Comparison of ENCODE assay signal across 11 cellular contexts in the genomic region with DNA sequence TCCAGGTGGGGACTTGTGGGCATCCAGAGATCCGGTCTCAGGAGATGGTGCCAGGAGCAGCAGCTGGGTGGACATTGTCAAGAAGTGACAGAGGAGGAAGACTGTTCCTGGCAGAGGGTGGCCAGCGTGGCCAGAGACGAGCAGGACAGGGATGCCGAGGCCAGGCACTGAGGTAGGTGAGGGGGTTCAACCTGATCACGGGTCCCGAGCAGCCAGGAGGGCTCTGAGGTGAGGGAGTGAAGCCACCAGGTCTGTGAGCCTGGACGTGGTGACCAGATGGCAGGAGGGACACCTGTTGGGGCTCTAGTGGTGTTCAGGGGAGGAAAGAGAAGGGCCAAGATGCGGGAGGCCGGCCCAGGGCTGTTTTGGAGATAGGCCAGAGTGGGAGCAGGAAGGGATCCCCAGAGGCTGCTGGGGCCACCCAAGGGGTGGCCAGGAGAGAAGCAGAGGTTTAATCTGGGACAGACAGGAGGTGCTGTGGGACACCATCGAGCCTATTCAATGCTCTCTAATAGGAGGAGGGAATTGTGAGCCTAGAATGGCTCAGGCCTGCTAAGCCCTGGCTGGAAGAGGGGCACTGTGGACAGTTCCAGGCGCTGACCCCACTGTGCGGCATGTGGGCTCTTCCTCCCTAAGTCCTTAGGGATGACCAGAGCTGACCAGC. TPM values are rescaled to one million over a fixed set of nuclear protein-coding genes. Genes with fewer than 3 reads are reported as not detected.
DNase-seq lines count a peak whose midpoint lies in the region; ATAC-seq, FAIRE-seq and TF ChIP-seq lines count a peak whose summit lies in the region.
"Had no signal": no experiment of that assay in that cellular context is flagged by ENCODE, and none has a peak within 500 bp of the region (broad histone marks: within the 10 kb centered on the region; RNA-seq: fewer than 3 reads in every experiment).

No MANE protein-coding gene starts in this region.

- ATAC-seq in heart right ventricle, result no peak
- no peak for ATAC-seq in left ventricle myocardium superior
- no peak for ATAC-seq in GM18858 (IDR thresholded peaks at IDR 0.05; ENCODE audit: unreplicated experiment)
- ATAC-seq: activated T-cell treated with anti-CD3 and anti-CD28 coated beads, Interleukin-2, amount 50 U/mL, for 4 hours had no signal

- no peak for DNase-seq in heart right ventricle
- no peak for DNase-seq in left ventricle myocardium superior
- no peak for DNase-seq in epithelial cell of prostate (ENCODE audit: low read depth, low spot score)
- no peak for DNase-seq in HTR-8/SVneo (ENCODE audit: insufficient read length, low spot score)
- DNase-seq in H54 (ENCODE audit: insufficient read length, low spot score), result no peak
- DNase-seq: activated T-cell treated with anti-CD3 and anti-CD28 coated beads, Interleukin-2, amount 50 U/mL, for 4 hours; NCI-H2171; SW 1271 had no signal

- FAIRE-seq in HTR-8/SVneo (lab: Jason Lieb, UNC), result no peak
- FAIRE-seq in H54 (lab: Jason Lieb, UNC), result no peak

- H3K27ac ChIP-seq in heart right ventricle, result peak overlapping the region in 9 of 10 donors; percentile 82 to 96 (median 93)
- H3K27ac ChIP-seq in epithelial cell of prostate, result peak overlapping the region; percentile 65
- H3K27ac ChIP-seq in neutrophil, result peak overlapping the region; percentile 94
- H3K27ac ChIP-seq in urinary bladder (ENCODE audit: low read depth), result peak overlapping the region; percentile 64

- TF ChIP-seq CTCF in heart right ventricle (IDR thresholded peaks at IDR 0.05) (no peak), neutrophil (IDR thresholded peaks at IDR 0.05) (no peak)

- H3K4me1 ChIP-seq in heart right ventricle (peaks cover 29 to 100% (median 83%) of the 10 kb centered on the region in 9 donors), neutrophil (ENCODE audit: control insufficient read depth in 1 of 2, insufficient read depth in 1 of 2, low read depth in 1 of 2, low read length in 1 of 2) (peaks cover 62 to 78% of the 10 kb centered on the region in 2 experiments), urinary bladder (ENCODE audit: insufficient read depth) (no peaks in the 10 kb centered on the region)

- no peaks in the 10 kb centered on the region for H3K9me3 ChIP-seq in heart right ventricle
- H3K9me3 ChIP-seq in neutrophil, result no peaks in the 10 kb centered on the region

- WGBS in heart right ventricle, 2 donors, result 81 to 82% methylated on average over 12 of the region's 12 CpGs
- WGBS in urinary bladder, result 85% methylated on average over 12 of the region's 12 CpGs

- no peak for TF ChIP-seq POLR2A in H54 (IDR thresholded peaks at IDR 0.05; ENCODE audit: low read depth, low read length)

- H3K27me3 ChIP-seq in heart right ventricle, result no peaks in the 10 kb centered on the region
- H3K27me3 ChIP-seq in neutrophil, result no peaks in the 10 kb centered on the region

- intact Hi-C loops in heart right ventricle (cut with DNase I), result no loop called here
- intact Hi-C loops in left ventricle myocardium superior (cut with micrococcal nuclease), result no loop called here

- H3K36me3 ChIP-seq in heart right ventricle (peaks cover 0 to 39% (median 19%) of the 10 kb centered on the region in 9 donors), neutrophil (peaks cover 47% of the 10 kb centered on the region), urinary bladder (ENCODE audit: insufficient read depth) (no peaks in the 10 kb centered on the region)

- H3K4me3 ChIP-seq in heart right ventricle (no peak overlapping the region), neutrophil (ENCODE audit: low read depth in 1 of 2, low read length in 1 of 2) (no peak overlapping the region), urinary bladder (ENCODE audit: low read depth, low read length) (no peak overlapping the region)

RNA-seq across cellular contexts. Expression of gene PPM1F, which starts 6.3 kb away (rescaled TPM):
- total RNA-seq in heart right ventricle, result 10 to 100 TPM; 14.3 to 31.4 (median 19.0) TPM
- 10 to 100 TPM; 11.8 to 12.3 TPM for polyA plus RNA-seq in heart right ventricle
- total RNA-seq in left ventricle myocardium superior, result 18.5 TPM
- 30.8 TPM for total RNA-seq in urinary bladder
- polyA plus RNA-seq in urinary bladder, result 35.4 TPM

RNA-seq across cellular contexts. Expression of gene TOP3B, which starts 36.2 kb away (rescaled TPM):
- total RNA-seq in heart right ventricle (10 to 100 TPM in 7 of 10 donors, 1 to 10 TPM in 3; 8.4 to 18.4 (median 10.8) TPM), left ventricle myocardium superior (13.1 TPM), urinary bladder (20.7 TPM)
- polyA plus RNA-seq in heart right ventricle (10 to 100 TPM in 1 of 2 donors, 1 to 10 TPM in 1; 7.8 to 20.0 TPM), urinary bladder (12.6 TPM)
